ENCODE assay signal across 14 cellular contexts in the genomic region with DNA sequence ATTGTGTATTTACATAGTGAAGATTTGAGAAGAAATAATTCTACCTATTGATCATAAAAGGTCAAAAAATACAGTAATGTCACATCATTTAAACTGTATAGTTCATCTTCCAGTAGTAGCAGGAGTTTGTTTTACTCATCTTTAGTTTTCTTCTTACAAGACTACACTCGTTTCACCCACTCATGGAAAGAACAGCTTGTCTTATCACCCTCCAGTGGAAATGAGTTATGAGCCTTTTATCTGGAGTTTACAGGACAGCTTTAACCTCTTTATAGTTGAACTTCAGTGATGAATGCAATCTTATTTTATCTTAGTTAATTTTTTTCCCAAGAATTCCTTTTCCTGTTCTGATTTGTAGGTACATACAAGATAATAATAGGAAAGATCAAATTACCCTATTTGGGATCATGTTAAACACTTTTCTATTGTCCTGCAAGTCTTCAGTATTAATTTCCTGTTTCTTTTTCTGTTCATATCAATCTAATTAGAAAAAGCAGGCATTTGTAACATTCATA.
"Had no signal": no experiment of that assay in that cellular context is flagged by ENCODE, and none has a peak within 500 bp of the region (broad histone marks: within the 10 kb centered on the region; RNA-seq: fewer than 3 reads in every experiment).

No MANE protein-coding gene starts in this region.

- DNase-seq: activated B cell treated with CpG ODN at 0.5 μM for 24 hours; activated CD4-positive, alpha-beta T cell treated with anti-CD3 and anti-CD28 coated beads for 48 hours; activated CD8-positive, alpha-beta memory T cell treated with anti-CD3 and anti-CD28 coated beads, Interleukin-2, amount 50 U/mL, for 4 hours; activated CD8-positive, alpha-beta T cell treated with anti-CD3 and anti-CD28 coated beads, Interleukin-2, amount 10 ng/mL, durations not matched to agents 7 days and 5 days; activated gamma-delta T cell treated with Interleukin-2 at 50 U/mL for 16 hours; activated T-cell treated with anti-CD3 and anti-CD28 coated beads, Interleukin-2, amount 50 U/mL, for 48 hours; amygdala; mesendoderm; nephron progenitor cell; occipital lobe; T-helper 2 cell had no signal

- ATAC-seq: activated CD8-positive, alpha-beta T cell treated with anti-CD3 and anti-CD28 coated beads, Interleukin-2, amount 10 ng/mL, durations not matched to agents 7 days and 5 days; esophagus mucosa; sciatic nerve; stimulated activated effector memory CD8-positive, alpha-beta T cell treated with anti-CD3 and anti-CD28 coated beads, Interleukin-12 subunit alpha, Interleukin-12 subunit beta, amount 100 ng/mL, for 72 hours had no signal
